In genomic region chr15:66080791-66081475, GRCh38 we compare ENCODE assay signal across 10 cellular contexts.
DNase-seq lines count a peak whose midpoint lies in the region; ATAC-seq, FAIRE-seq and TF ChIP-seq lines count a peak whose summit lies in the region.
"Had no signal": no experiment of that assay in that cellular context is flagged by ENCODE, and none has a peak within 500 bp of the region (broad histone marks: within the 10 kb centered on the region; RNA-seq: fewer than 3 reads in every experiment).

No MANE protein-coding gene starts in this region.

- no peak overlapping the region for H3K18ac ChIP-seq in H1 (ENCODE audit: extremely low read depth, low read length)

- H3K9me3 ChIP-seq in H1 (ENCODE audit: insufficient read depth in 2 of 2, low read depth in 1 of 2, low read length in 1 of 2) = peaks cover 5 to 6% of the 10 kb centered on the region in 2 experiments
- H3K9me3 ChIP-seq in neural progenitor cell (ENCODE audit: low read depth) = no peaks in the 10 kb centered on the region
- H3K9me3 ChIP-seq: psoas muscle had no signal

- H3K79me2 ChIP-seq in H1 (ENCODE audit: control insufficient read depth in 1 of 2, insufficient read depth in 2 of 2, low read length in 2 of 2) (no peaks in the 10 kb centered on the region), neural progenitor cell (ENCODE audit: low read depth) (no peaks in the 10 kb centered on the region)

- H3K23ac ChIP-seq in H1 (ENCODE audit: insufficient read length) = no peak overlapping the region

- H3K27ac ChIP-seq in H1 (ENCODE audit: low read depth, low read length) (no peak overlapping the region), neural progenitor cell (no peak overlapping the region)
- H3K27ac ChIP-seq: psoas muscle had no signal

- H2AK5ac ChIP-seq in H1 (ENCODE audit: low read depth, low read length) = peak overlapping the region; percentile 28; the same call in 1 of the 2 replicates

- H2AFZ ChIP-seq in H1 (ENCODE audit: low read length) (no peak overlapping the region), neural progenitor cell (replicated peaks) (no peak overlapping the region)

- H3K4me3 ChIP-seq in H1 (ENCODE audit: extremely low read depth in 1 of 4, insufficient read depth in 2 of 4, low read depth in 3 of 4, low read length in 4 of 4) (no peak overlapping the region), neural progenitor cell (no peak overlapping the region)
- H3K4me3 ChIP-seq: psoas muscle had no signal

- H3K56ac ChIP-seq in H1 (replicated peaks; ENCODE audit: insufficient read length, low read depth, low read length) = no peak overlapping the region

- ATAC-seq in GM21576 (IDR thresholded peaks at IDR 0.05; ENCODE audit: unreplicated experiment) (no peak), HG02884 (IDR thresholded peaks at IDR 0.05; ENCODE audit: unreplicated experiment) (no peak)
- no peak for ATAC-seq in stimulated activated naive CD8-positive, alpha-beta T cell treated with anti-CD3 and anti-CD28 coated beads, Interleukin-15, Interleukin-2, amounts not matched to agents 100 U/mL and 50 U/mL, for 24 hours

- H2BK12ac ChIP-seq in H1 (ENCODE audit: low read depth, low read length) = no peak overlapping the region

- no peaks in the 10 kb centered on the region for H3F3A ChIP-seq in neural progenitor cell (ENCODE audit: low read depth)

- no peak overlapping the region for H3K4ac ChIP-seq in H1 (replicated peaks; ENCODE audit: insufficient read length, low read depth, low read length)

- H2BK20ac ChIP-seq in H1 (ENCODE audit: low read length) = no peak overlapping the region

- 78% methylated on average over 24 of the region's 24 CpGs; no CpG with 5 or more reads in 1 of the 2 experiments for WGBS in H1 (ENCODE audit: extremely low coverage in 1 of 2, insufficient coverage in 1 of 2, insufficient read length in 1 of 2, insufficient replicate concordance in 2 of 2, low coverage in 1 of 2, low lambda C conversion rate in 2 of 2, missing lambda C conversion rate in 1 of 2), 2 experiments

- H4K8ac ChIP-seq in H1 (ENCODE audit: extremely low read depth, insufficient read depth, low read length) = no peak overlapping the region

- no peaks in the 10 kb centered on the region for H3K79me1 ChIP-seq in H1 (ENCODE audit: low read depth, low read length)

- no peak overlapping the region for H2BK120ac ChIP-seq in H1 (replicated peaks; ENCODE audit: low read depth, low read length)

- no peak overlapping the region for H4K5ac ChIP-seq in H1 (ENCODE audit: insufficient read length, low read depth, low read length)

- CTCF ChIA-PET in H1 (lab: Charles Lee; ENCODE audit: partially characterized antibody) = interaction anchor here (0.7 to 2.5 kb wide), 44 partner anchors 8 to 224 kb away, joined by 3 to 46 read pairs (median 4); no protein-coding TSS in a partner anchor

- H3K9ac ChIP-seq in H1 (replicated peaks in 1 of 4; ENCODE audit: extremely low read depth in 1 of 4, low read depth in 3 of 4, low read length in 3 of 4) = no peak overlapping the region
- no peak overlapping the region for H3K9ac ChIP-seq in neural progenitor cell

- peak; percentile 48 to 60 for TF ChIP-seq RAD21 in H1 (IDR thresholded peaks at IDR 0.05 in 1 of 2, conservative IDR thresholded peaks at IDR 0.05 in 1 of 2; ENCODE audit: low read depth in 2 of 2, low read length in 2 of 2)

- H3K27me3 Mint-ChIP-seq in neural progenitor cell (ENCODE audit: insufficient read depth, low read depth) = peaks cover 7% of the 10 kb centered on the region

- H4K20me1 ChIP-seq in H1 (replicated peaks in 1 of 2; ENCODE audit: control insufficient read depth in 1 of 2, insufficient read depth in 2 of 2, low read length in 2 of 2) (no peaks in the 10 kb centered on the region), neural progenitor cell (ENCODE audit: low read depth) (no peaks in the 10 kb centered on the region)

- H2BK15ac ChIP-seq in H1 (ENCODE audit: low read length) = no peak overlapping the region

- H3K4me1 ChIP-seq in H1 (replicated peaks in 1 of 4; ENCODE audit: control insufficient read depth in 3 of 4, insufficient read depth in 4 of 4, low read length in 3 of 4) (peaks cover 0 to 3% (median 1%) of the 10 kb centered on the region in 4 experiments; a peak in 3 of 7 replicates), neural progenitor cell (no peaks in the 10 kb centered on the region)
- H3K4me1 ChIP-seq: psoas muscle had no signal

- DNase-seq in Daoy (ENCODE audit: low read depth) (peak; percentile 76), NCI-H1694 treated with DMSO at 0.1 percent for 48 hours (lab: John Stamatoyannopoulos, UW) (peak; percentile 78), H1 (ENCODE audit: low read depth in 1 of 2, low spot score in 2 of 2) (peak in 1 of 2 experiments; percentile 76), neural progenitor cell (ENCODE audit: low spot score) (peak; percentile 66), NCI-H2081 (lab: John Stamatoyannopoulos, UW) (no peak)
- DNase-seq in stimulated activated naive CD8-positive, alpha-beta T cell treated with anti-CD3 and anti-CD28 coated beads, Interleukin-15, Interleukin-2, amounts not matched to agents 100 U/mL and 50 U/mL, for 24 hours = no peak
- DNase-seq: psoas muscle had no signal

- H3K4me2 ChIP-seq in H1 (ENCODE audit: insufficient read depth in 1 of 2, low read depth in 2 of 2, low read length in 2 of 2) (no peak overlapping the region), neural progenitor cell (no peak overlapping the region)

- no peaks in the 10 kb centered on the region for H3K27me3 ChIP-seq in H1 (replicated peaks in 1 of 4; ENCODE audit: control insufficient read depth in 3 of 4, extremely low read depth in 1 of 4, insufficient read depth in 3 of 4, low read length in 3 of 4)
- no peaks in the 10 kb centered on the region for H3K27me3 ChIP-seq in neural progenitor cell

- TF ChIP-seq CTCF in H1 (IDR thresholded peaks at IDR 0.05; ENCODE audit: control extremely low read depth in 1 of 3, insufficient read depth in 1 of 3, low read depth in 1 of 3, low read length in 3 of 3) = peak; percentile 57 to 81 (median 69)
- TF ChIP-seq CTCF in neural progenitor cell (IDR thresholded peaks at IDR 0.05) = peak; percentile 60

- H3K36me3 ChIP-seq in H1 (ENCODE audit: control insufficient read depth in 2 of 4, insufficient read depth in 4 of 4, low read length in 3 of 4) (no peaks in the 10 kb centered on the region), neural progenitor cell (no peaks in the 10 kb centered on the region)

- H3K36me3 Mint-ChIP-seq in neural progenitor cell = no peaks in the 10 kb centered on the region

- POLR2A ChIA-PET in H1 (lab: Charles Lee; ENCODE audit: partially characterized antibody) = interaction anchor here (1.1 kb wide), 1 partner anchor 55 kb away, joined by 5 read pairs; no protein-coding TSS in a partner anchor

- TF ChIP-seq EP300 in H1 (IDR thresholded peaks at IDR 0.05; ENCODE audit: borderline replicate concordance in 1 of 2, low read depth in 2 of 2, low read length in 2 of 2) = no peak

- no peak for TF ChIP-seq POLR2A in H1 (IDR thresholded peaks at IDR 0.05; ENCODE audit: control extremely low read depth in 1 of 2, low read depth in 2 of 2, low read length in 2 of 2)

- H2BK5ac ChIP-seq in H1 (ENCODE audit: low read depth, low read length) = 0 out of 2 replicates have a peak overlapping the region, but pooled peaks have one; percentile 16

- H3K27ac Mint-ChIP-seq in neural progenitor cell = no peak overlapping the region

- no peak overlapping the region for H3K4me3 Mint-ChIP-seq in neural progenitor cell

- FAIRE-seq in H1 (lab: Jason Lieb, UNC) = no peak
- FAIRE-seq: TTC549 had no signal

- no peak overlapping the region for H4K91ac ChIP-seq in H1 (replicated peaks; ENCODE audit: insufficient read length, low read length)

- peaks cover 4% of the 10 kb centered on the region for H3K9me3 Mint-ChIP-seq in neural progenitor cell

- no peak overlapping the region for H3K14ac ChIP-seq in H1 (ENCODE audit: insufficient read length)

- no peaks in the 10 kb centered on the region; the same call in 1 of the 2 replicates for H3K23me2 ChIP-seq in H1 (ENCODE audit: low read depth, low read length)

- H3K4me1 Mint-ChIP-seq in neural progenitor cell = peaks cover 3% of the 10 kb centered on the region

TF ChIP-seq in H1, 55 proteins besides CTCF, POLR2A, EP300 and RAD21:
- peak; percentile 53; the same call in 1 of the 2 replicates for TF ChIP-seq YY1 (IDR thresholded peaks at IDR 0.05; ENCODE audit: low read depth, low read length)
- TF ChIP-seq BCL11A (IDR thresholded peaks at IDR 0.05; ENCODE audit: low read depth in 2 of 2, low read length in 2 of 2) = no peak

Comparison
In these comparisons a context has a peak if more than half of its experiments do, and no peak if none do; other contexts are left out.
1. DNase-seq: peak in Daoy (single experiment), NCI-H1694 treated with DMSO at 0.1 percent for 48 hours (single experiment) and neural progenitor cell (single experiment); none in NCI-H2081 (0 of 2) and stimulated activated naive CD8-positive, alpha-beta T cell treated with anti-CD3 and anti-CD28 coated beads, Interleukin-15, Interleukin-2, amounts not matched to agents 100 U/mL and 50 U/mL, for 24 hours (single experiment).